Comparison of ENCODE assay signal across 1 cellular context in genomic region chr22:19431641-19432091, GRCh38.
TF ChIP-seq lines count a peak whose summit lies in the region.

Gene HIRA, minus strand, starts transcription at chr22:19431733. Its CDS starts 257 bp downstream, at chr22:19431476.

TF ChIP-seq in K562, 482 proteins besides CTCF, POLR2A, EP300 and RAD21 (continued from another document and continues in another):
- peak; percentile 84 for TF ChIP-seq ATF4 (CRISPR knock-in tag; IDR thresholded peaks at IDR 0.05)
- TF ChIP-seq POLR3A (IDR thresholded peaks at IDR 0.05; ENCODE audit: borderline replicate concordance, extremely low read depth, insufficient read depth, insufficient read length) = no peak
- no peak for TF ChIP-seq CREB1 (IDR thresholded peaks at IDR 0.05)
- no peak for TF ChIP-seq CREB1 (CRISPR knock-in tag; IDR thresholded peaks at IDR 0.05)
- no peak for TF ChIP-seq HDGF (IDR thresholded peaks at IDR 0.05)
- no peak for TF ChIP-seq FOXK1 (CRISPR knock-in tag; IDR thresholded peaks at IDR 0.05; ENCODE audit: borderline replicate concordance)
- 0 out of 2 replicates have a peak, but pooled peaks have one; percentile 4 for TF ChIP-seq DEAF1 (CRISPR knock-in tag; IDR thresholded peaks at IDR 0.05)
- peak; percentile 79 for TF ChIP-seq SAFB (IDR thresholded peaks at IDR 0.05; ENCODE audit: borderline replicate concordance, low read depth, low read length)
- no peak for TF ChIP-seq CBFA2T3 (IDR thresholded peaks at IDR 0.05)
- TF ChIP-seq E4F1 (CRISPR knock-in tag; IDR thresholded peaks at IDR 0.05; ENCODE audit: borderline replicate concordance) = no peak
- TF ChIP-seq ZNF76 (CRISPR knock-in tag; IDR thresholded peaks at IDR 0.05; ENCODE audit: borderline replicate concordance) = peak; percentile 93
- TF ChIP-seq RFX5 (IDR thresholded peaks at IDR 0.05; ENCODE audit: low read depth, low read length) = 0 out of 2 replicates have a peak, but pooled peaks have one; percentile 15
- no peak for TF ChIP-seq E2F4 (CRISPR knock-in tag; IDR thresholded peaks at IDR 0.05; ENCODE audit: low read depth)
- TF ChIP-seq ZNF384 (IDR thresholded peaks at IDR 0.05; ENCODE audit: low read depth, low read length) = peak; percentile 75
- TF ChIP-seq TRIM28 (IDR thresholded peaks at IDR 0.05) = no peak
- no peak for TF ChIP-seq TAL1 (IDR thresholded peaks at IDR 0.05)
- no peak for TF ChIP-seq COPS2 (conservative IDR thresholded peaks at IDR 0.05)
- TF ChIP-seq SMC3 (conservative IDR thresholded peaks at IDR 0.05; ENCODE audit: insufficient read depth, low read depth, low read length) = peak; percentile 50; the same call in 1 of the 2 replicates
- no peak for TF ChIP-seq NKRF (IDR thresholded peaks at IDR 0.05; ENCODE audit: borderline replicate concordance)
- peak; percentile 46; the same call in 1 of the 2 replicates for TF ChIP-seq PHF8 (IDR thresholded peaks at IDR 0.05; ENCODE audit: borderline replicate concordance, low read length)
- no peak for TF ChIP-seq YBX1 (IDR thresholded peaks at IDR 0.05)
- TF ChIP-seq YY1 (IDR thresholded peaks at IDR 0.05; ENCODE audit: borderline replicate concordance in 1 of 3, control insufficient read depth in 1 of 3, extremely low read depth in 1 of 3, insufficient read depth in 3 of 3, insufficient read length in 1 of 3, insufficient replicate concordance in 2 of 3, low read depth in 1 of 3, low read length in 2 of 3) = peak in 2 of 3 experiments; percentile 50 to 91
- peak in 1 of 2 experiments; percentile 9; a peak in 1 of 4 replicates for TF ChIP-seq SIN3A (IDR thresholded peaks at IDR 0.05; ENCODE audit: borderline replicate concordance in 2 of 2, control insufficient read depth in 1 of 2, low read depth in 2 of 2, low read length in 2 of 2)
- TF ChIP-seq SP2 (IDR thresholded peaks at IDR 0.05; ENCODE audit: extremely low read depth, low read depth, low read length, poor library complexity, severe bottlenecking) = peak; percentile 19
- no peak; the same call in none of the 2 replicates for TF ChIP-seq CXXC5 (CRISPR knock-in tag; IDR thresholded peaks at IDR 0.05)
- TF ChIP-seq MYBL2 (IDR thresholded peaks at IDR 0.05; ENCODE audit: low read depth) = no peak
- no peak for TF ChIP-seq MYBL2 (CRISPR knock-in tag; IDR thresholded peaks at IDR 0.05; ENCODE audit: borderline replicate concordance)
- no peak for TF ChIP-seq FOXP1 (CRISPR knock-in tag; IDR thresholded peaks at IDR 0.05)
- no peak for TF ChIP-seq ZFP91 (CRISPR knock-in tag; IDR thresholded peaks at IDR 0.05)
- no peak for TF ChIP-seq RNF219 (CRISPR knock-in tag; IDR thresholded peaks at IDR 0.05)
- TF ChIP-seq HSF4 (CRISPR knock-in tag; IDR thresholded peaks at IDR 0.05; ENCODE audit: borderline replicate concordance) = peak; percentile 84
- peak; percentile 95 for TF ChIP-seq THAP12 (CRISPR knock-in tag; IDR thresholded peaks at IDR 0.05)
- TF ChIP-seq PML (IDR thresholded peaks at IDR 0.05; ENCODE audit: low read length) = no peak
- peak in 1 of 2 experiments; percentile 73; a peak in 2 of 4 replicates for TF ChIP-seq SIX5 (IDR thresholded peaks at IDR 0.05; ENCODE audit: borderline replicate concordance in 1 of 2, insufficient read depth in 1 of 2, low read depth in 1 of 2, low read length in 2 of 2)
- no peak for TF ChIP-seq POLR2H (tag; IDR thresholded peaks at IDR 0.05; ENCODE audit: low read depth)
- TF ChIP-seq SMAD3 (CRISPR knock-in tag; conservative IDR thresholded peaks at IDR 0.05) = no peak; the same call in 1 of the 2 replicates
- peak; percentile 87; the same call in 1 of the 2 replicates for TF ChIP-seq ELF2 (CRISPR knock-in tag; IDR thresholded peaks at IDR 0.05)
- TF ChIP-seq ZNF280B (CRISPR knock-in tag; IDR thresholded peaks at IDR 0.05) = peak; percentile 92; the same call in 1 of the 2 replicates
- TF ChIP-seq ETS1 (conservative IDR thresholded peaks at IDR 0.05; ENCODE audit: control insufficient read depth, low read depth, low read length) = no peak
- TF ChIP-seq ZNF217 (CRISPR knock-in tag; IDR thresholded peaks at IDR 0.05) = no peak
